Comparison of ENCODE assay signal across 15 cellular contexts in the genomic region with DNA sequence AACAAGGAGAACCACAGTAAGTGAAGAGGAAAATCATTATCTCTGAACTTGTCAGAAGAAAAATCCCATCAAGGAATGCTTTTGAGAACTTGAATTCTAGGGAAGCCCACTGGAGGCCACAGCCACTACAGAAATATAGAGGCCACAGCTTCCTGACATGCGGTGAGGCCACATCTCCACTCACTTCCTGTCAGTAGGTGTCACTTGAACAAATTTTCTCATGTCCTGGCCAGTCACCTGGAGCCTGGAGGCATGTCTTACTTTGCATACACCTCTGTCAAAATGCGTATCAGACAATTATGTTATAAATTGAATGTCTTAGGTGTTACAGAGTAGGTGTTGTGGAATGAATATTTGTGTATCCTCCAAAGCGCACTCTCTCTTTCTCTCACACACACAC.
"Had no signal": no experiment of that assay in that cellular context is flagged by ENCODE, and none has a peak within 500 bp of the region (broad histone marks: within the 10 kb centered on the region; RNA-seq: fewer than 3 reads in every experiment).

No MANE protein-coding gene starts in this region.

- H3K27me3 ChIP-seq: body of pancreas, transverse colon had no signal

- H3K27ac ChIP-seq: body of pancreas, epithelial cell of prostate, transverse colon had no signal

- H3K36me3 Mint-ChIP-seq: activated naive CD4-positive, alpha-beta T cell treated with anti-CD3 and anti-CD28 coated beads, Interleukin-2, amount 50 U/mL, for 72 hours; naive thymus-derived CD4-positive, alpha-beta T cell; stimulated activated effector memory CD8-positive, alpha-beta T cell treated with anti-CD3 and anti-CD28 coated beads, Interleukin-12 subunit alpha, Interleukin-12 subunit beta, amount 100 ng/mL, for 72 hours had no signal

- ATAC-seq: body of pancreas; naive thymus-derived CD4-positive, alpha-beta T cell; stimulated activated effector memory CD8-positive, alpha-beta T cell treated with anti-CD3 and anti-CD28 coated beads, Interleukin-12 subunit alpha, Interleukin-12 subunit beta, amount 100 ng/mL, for 72 hours had no signal

- H3K9me3 ChIP-seq: body of pancreas, transverse colon had no signal

- H3K4me3 Mint-ChIP-seq: naive thymus-derived CD4-positive, alpha-beta T cell; stimulated activated effector memory CD8-positive, alpha-beta T cell treated with anti-CD3 and anti-CD28 coated beads, Interleukin-12 subunit alpha, Interleukin-12 subunit beta, amount 100 ng/mL, for 72 hours had no signal

- H3K36me3 ChIP-seq: transverse colon had no signal

- DNase-seq: activated CD4-positive, CD25-positive, alpha-beta regulatory T cell treated with anti-CD3 and anti-CD28 coated beads, Interleukin-2, amount 50 U/mL, for 72 hours; activated CD8-positive, alpha-beta memory T cell treated with anti-CD3 and anti-CD28 coated beads, Interleukin-2, amount 50 U/mL, for 4 hours; activated T-cell treated with anti-CD3 and anti-CD28 coated beads, Interleukin-2, amount 50 U/mL, for 72 hours; amniotic stem cell; body of pancreas; effector memory CD4-positive, alpha-beta T cell; kidney glomerular epithelial cell; midbrain; posterior cingulate gyrus; small intestine; transverse colon had no signal

- H3K27me3 Mint-ChIP-seq: naive thymus-derived CD4-positive, alpha-beta T cell had no signal

- H3K27ac Mint-ChIP-seq: activated naive CD4-positive, alpha-beta T cell treated with anti-CD3 and anti-CD28 coated beads, Interleukin-2, amount 50 U/mL, for 72 hours; activated T-cell treated with anti-CD3 and anti-CD28 coated beads, Interleukin-2, amount 50 U/mL, for 72 hours; stimulated activated effector memory CD8-positive, alpha-beta T cell treated with anti-CD3 and anti-CD28 coated beads, Interleukin-12 subunit alpha, Interleukin-12 subunit beta, amount 100 ng/mL, for 72 hours had no signal

- H3K4me1 ChIP-seq: body of pancreas, transverse colon had no signal

- H3K4me1 Mint-ChIP-seq: stimulated activated effector memory CD8-positive, alpha-beta T cell treated with anti-CD3 and anti-CD28 coated beads, Interleukin-12 subunit alpha, Interleukin-12 subunit beta, amount 100 ng/mL, for 72 hours had no signal

- H3K9me3 Mint-ChIP-seq: activated naive CD4-positive, alpha-beta T cell treated with anti-CD3 and anti-CD28 coated beads, Interleukin-2, amount 50 U/mL, for 72 hours; activated T-cell treated with anti-CD3 and anti-CD28 coated beads, Interleukin-2, amount 50 U/mL, for 72 hours; stimulated activated effector memory CD8-positive, alpha-beta T cell treated with anti-CD3 and anti-CD28 coated beads, Interleukin-12 subunit alpha, Interleukin-12 subunit beta, amount 100 ng/mL, for 72 hours had no signal

- FAIRE-seq: small intestine had no signal

- H3K4me3 ChIP-seq: body of pancreas, transverse colon had no signal
